Comparison of ENCODE assay signal across 13 cellular contexts in the genomic region with DNA sequence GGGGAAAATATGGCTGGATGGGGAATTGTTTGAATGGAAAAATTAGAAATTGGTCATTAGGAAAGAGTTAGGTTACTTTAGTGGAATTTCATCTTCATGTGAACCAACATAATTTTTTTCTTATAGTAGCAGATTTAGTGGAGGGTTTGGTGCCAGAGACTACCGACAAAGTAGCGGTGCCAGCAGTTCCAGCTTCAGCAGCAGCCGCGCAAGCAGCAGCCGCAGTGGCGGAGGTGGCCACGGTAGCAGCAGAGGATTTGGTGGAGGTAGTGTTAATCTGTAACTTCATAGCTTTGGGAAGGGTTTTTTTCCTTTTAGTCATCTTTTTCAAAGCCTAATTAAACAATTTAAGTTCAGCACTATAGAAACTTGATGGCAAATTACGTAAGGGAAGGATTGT.
"Had no signal": no experiment of that assay in that cellular context is flagged by ENCODE, and none has a peak within 500 bp of the region (broad histone marks: within the 10 kb centered on the region; RNA-seq: fewer than 3 reads in every experiment).

No MANE protein-coding gene starts in this region.

- DNase-seq: activated CD4-positive, alpha-beta T cell treated with anti-CD3 and anti-CD28 coated beads, Interleukin-2, amount 50 U/mL, for 48 hours; activated CD8-positive, alpha-beta memory T cell treated with anti-CD3 and anti-CD28 coated beads, Interleukin-2, amount 50 U/mL, for 48 hours; effector CD4-positive, alpha-beta T cell; gastrocnemius medialis; heart right ventricle; left ventricle myocardium inferior; mesenchymal stem cell; ovary; stimulated activated CD4-positive, alpha-beta T cell treated with anti-CD3 and anti-CD28 coated beads, Interleukin-4, amount 100 ng/mL, for 24 hours; thyroid gland; uterus had no signal

- ATAC-seq: activated CD4-positive, CD25-positive, alpha-beta regulatory T cell treated with anti-CD3 and anti-CD28 coated beads, Interleukin-2, amount 50 U/mL, for 24 hours; gastrocnemius medialis; heart right ventricle; SK-N-SH treated with all-trans-retinoic acid at 6 μM for 48 hours had no signal
